In the genomic region with DNA sequence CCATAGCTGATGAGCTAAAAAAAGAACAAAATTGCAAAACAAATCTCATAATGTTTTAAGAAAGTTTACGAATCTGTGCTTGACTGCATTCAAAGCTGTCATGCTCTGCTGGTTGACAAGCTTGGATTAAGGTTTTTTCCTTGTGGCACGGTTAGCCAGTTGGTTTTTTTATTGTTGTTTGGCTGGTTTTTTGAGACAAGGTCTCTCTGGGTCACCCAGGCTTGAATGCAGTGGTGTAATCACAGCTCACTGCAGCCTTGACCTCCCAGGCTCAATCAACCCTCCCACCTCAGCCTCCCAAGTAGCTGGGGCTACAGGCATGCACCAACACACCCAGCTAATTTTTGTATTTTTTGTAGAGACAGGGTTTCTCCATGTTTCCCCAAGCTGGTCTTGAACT, we compare ENCODE assay signal across 18 cellular contexts.
"Had no signal": no experiment of that assay in that cellular context is flagged by ENCODE, and none has a peak within 500 bp of the region (broad histone marks: within the 10 kb centered on the region; RNA-seq: fewer than 3 reads in every experiment).

No MANE protein-coding gene starts in this region.

- H3K4me1 ChIP-seq: gastroesophageal sphincter, lower lobe of right lung, neural progenitor cell had no signal

- H3K4me3 Mint-ChIP-seq: activated CD4-positive, alpha-beta memory T cell treated with anti-CD3 and anti-CD28 coated beads, Interleukin-2, amount 10 ng/mL, durations not matched to agents 7 days and 5 days; activated T-cell treated with anti-CD3 and anti-CD28 coated beads, Interleukin-2, amount 50 U/mL, for 72 hours; mesothelial cell of epicardium; neural progenitor cell; T-helper 1 cell treated with Interleukin-12 subunit alpha and Interleukin-12 subunit beta and Interleukin-4 antibody, amounts not matched to agents 30 μg/mL and 1 μg/mL, for 36 hours had no signal

- H3K27me3 ChIP-seq: cardiac muscle cell, gastroesophageal sphincter, hepatocyte, neural progenitor cell, ovary had no signal

- H3K9me3 Mint-ChIP-seq: activated CD4-positive, alpha-beta memory T cell treated with anti-CD3 and anti-CD28 coated beads, Interleukin-2, amount 10 ng/mL, durations not matched to agents 7 days and 5 days; activated naive CD4-positive, alpha-beta T cell treated with anti-CD3 and anti-CD28 coated beads, Interleukin-2, amount 50 U/mL, for 72 hours; activated T-cell treated with anti-CD3 and anti-CD28 coated beads, Interleukin-2, amount 50 U/mL, for 72 hours; mesothelial cell of epicardium; neural progenitor cell; T-helper 1 cell treated with Interleukin-12 subunit alpha and Interleukin-12 subunit beta and Interleukin-4 antibody, amounts not matched to agents 30 μg/mL and 1 μg/mL, for 36 hours had no signal

- H3K4me1 Mint-ChIP-seq: activated CD4-positive, alpha-beta memory T cell treated with anti-CD3 and anti-CD28 coated beads, Interleukin-2, amount 10 ng/mL, durations not matched to agents 7 days and 5 days; neural progenitor cell had no signal

- H3K4me3 ChIP-seq: cardiac muscle cell, gastroesophageal sphincter, hepatocyte, lower lobe of right lung, neural progenitor cell, ovary had no signal

- FAIRE-seq: keratinocyte, urothelium cell line had no signal

- H3K27ac ChIP-seq: cardiac muscle cell, gastroesophageal sphincter, hepatocyte, lower lobe of right lung, neural progenitor cell, ovary had no signal

- H3K4me2 ChIP-seq: hepatocyte, neural progenitor cell had no signal

- DNase-seq: activated CD4-positive, alpha-beta memory T cell treated with anti-CD3 and anti-CD28 coated beads, Interleukin-2, amount 10 ng/mL, durations not matched to agents 7 days and 5 days; activated CD4-positive, alpha-beta T cell treated with anti-CD3 and anti-CD28 coated beads for 4 hours; activated gamma-delta T cell; activated T-cell treated with anti-CD3 and anti-CD28 coated beads, Interleukin-2, amount 50 U/mL, for 72 hours; erythroblast; lower lobe of right lung; ovary; stimulated activated CD4-positive, alpha-beta T cell treated with anti-CD3 and anti-CD28 coated beads, Interleukin-12 subunit alpha, Interleukin-12 subunit beta, amount 100 ng/mL, for 4 hours; stimulated activated CD4-positive, alpha-beta T cell treated with anti-CD3 and anti-CD28 coated beads, Interleukin-2, amount 100 ng/mL, for 24 hours had no signal

- H3K9me3 ChIP-seq: gastroesophageal sphincter, lower lobe of right lung, ovary had no signal

- H3K27ac Mint-ChIP-seq: activated CD4-positive, alpha-beta memory T cell treated with anti-CD3 and anti-CD28 coated beads, Interleukin-2, amount 10 ng/mL, durations not matched to agents 7 days and 5 days; activated T-cell treated with anti-CD3 and anti-CD28 coated beads, Interleukin-2, amount 50 U/mL, for 72 hours; mesothelial cell of epicardium; neural progenitor cell; T-helper 1 cell treated with Interleukin-12 subunit alpha and Interleukin-12 subunit beta and Interleukin-4 antibody, amounts not matched to agents 30 μg/mL and 1 μg/mL, for 36 hours had no signal

- H2AFZ ChIP-seq: hepatocyte, neural progenitor cell had no signal

- H3K9ac ChIP-seq: neural progenitor cell had no signal

- H3K36me3 ChIP-seq: neural progenitor cell, ovary had no signal

- H3K79me2 ChIP-seq: hepatocyte had no signal

- H3K27me3 Mint-ChIP-seq: activated CD4-positive, alpha-beta memory T cell treated with anti-CD3 and anti-CD28 coated beads, Interleukin-2, amount 10 ng/mL, durations not matched to agents 7 days and 5 days had no signal
